23 cellular contexts compared by ENCODE assay signal in the genomic region with DNA sequence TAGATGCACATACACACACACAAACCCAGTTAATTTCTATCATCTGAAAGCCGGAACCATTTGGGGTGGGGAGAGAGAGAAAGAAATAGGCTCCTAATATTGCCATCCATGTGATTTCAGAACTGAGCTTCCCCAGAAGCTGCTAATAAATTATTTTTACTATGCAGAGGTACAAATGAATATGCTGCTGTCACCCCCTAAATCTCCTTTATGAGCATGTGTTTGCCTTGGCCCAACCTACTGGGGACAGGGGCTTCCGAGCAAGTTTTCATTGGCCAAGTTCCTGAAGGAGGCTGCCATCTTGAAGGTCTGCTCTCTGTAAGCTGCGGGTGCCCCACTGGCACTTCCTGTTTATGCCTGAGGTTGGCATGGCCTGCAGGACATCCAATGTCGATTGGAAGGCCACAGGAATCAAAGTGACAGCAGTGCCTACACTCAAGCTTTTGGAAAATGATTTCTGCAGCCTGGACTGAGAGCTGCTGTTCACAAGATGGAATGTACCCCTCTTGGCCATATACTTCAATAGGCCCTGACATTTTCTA.
DNase-seq lines count a peak whose midpoint lies in the region; ATAC-seq and TF ChIP-seq lines count a peak whose summit lies in the region.
"Had no signal": no experiment of that assay in that cellular context is flagged by ENCODE, and none has a peak within 500 bp of the region (broad histone marks: within the 10 kb centered on the region; RNA-seq: fewer than 3 reads in every experiment).

No MANE protein-coding gene starts in this region.

- no peak for TF ChIP-seq CTCF in Calu3 (IDR thresholded peaks at IDR 0.05; ENCODE audit: unreplicated experiment)

- H3K4me1 Mint-ChIP-seq in Calu3 (ENCODE audit: low read depth, unreplicated experiment): peaks cover 68% of the 10 kb centered on the region
- H3K4me1 Mint-ChIP-seq in T-cell: peaks cover 45 to 76% (median 66%) of the 10 kb centered on the region in 3 donors
- H3K4me1 Mint-ChIP-seq in stimulated activated memory B cell treated with anti-CD40 and anti-IgM and Interleukin-4, amounts not matched to agents 10 μg/mL and 1 μg/mL and 100 μg/mL, for 72 hours: peaks cover 70% of the 10 kb centered on the region

- no peak for DNase-seq in Calu3
- DNase-seq in T-cell: no peak
- no peak for DNase-seq in epithelial cell of prostate (ENCODE audit: low read depth, low spot score)
- DNase-seq in DMS114 treated with DMSO at 0.1 percent for 48 hours (lab: John Stamatoyannopoulos, UW; ENCODE audit: unreplicated experiment): no peak
- DNase-seq: activated naive CD4-positive, alpha-beta T cell treated with anti-CD3 and anti-CD28 coated beads, Interleukin-2, amount 10 ng/mL, durations not matched to agents 7 days and 5 days; C1 segment of cervical spinal cord; mesenchymal stem cell; naive B cell; NCI-H1417 treated with DMSO at 0.1 percent for 48 hours; NCI-H2081; NCI-H345; NCI-H748 treated with DMSO at 0.1 percent for 48 hours; occipital lobe; tibial artery had no signal

- intact Hi-C loops in Calu3 (cut with micrococcal nuclease; ENCODE audit: unreplicated experiment): loop anchor here (1.0 to 5.0 kb wide), 4 partner anchors 28 to 301 kb away; no protein-coding TSS in a partner anchor

- peak overlapping the region; percentile 3 for H3K4me3 Mint-ChIP-seq in Calu3 (ENCODE audit: low read depth, unreplicated experiment)
- H3K4me3 Mint-ChIP-seq in T-cell: peak overlapping the region in 1 of 3 donors; percentile 22
- no peak overlapping the region for H3K4me3 Mint-ChIP-seq in stimulated activated memory B cell treated with anti-CD40 and anti-IgM and Interleukin-4, amounts not matched to agents 10 μg/mL and 1 μg/mL and 100 μg/mL, for 72 hours
- H3K4me3 Mint-ChIP-seq: activated naive CD4-positive, alpha-beta T cell treated with anti-CD3 and anti-CD28 coated beads, Interleukin-2, amount 10 ng/mL, durations not matched to agents 7 days and 5 days; activated T-helper 1 cell treated with anti-CD3 and anti-CD28 coated beads, Interleukin-12 subunit alpha, Interleukin-12 subunit beta, Interleukin-2, Interleukin-4 antibody, amounts not matched to agents 30 ng/mL and 10 ng/mL and 1 ng/mL, durations not matched to agents 14 hours and 24 hours and 36 hours; GM23338 had no signal

- H3K27ac ChIP-seq in epithelial cell of prostate: peak overlapping the region; percentile 72
- H3K27ac ChIP-seq: SJSA1, tibial artery had no signal

- POLR2A ChIA-PET in T-cell (lab: Charles Lee): no interaction called here

- CTCF ChIA-PET in Calu3 (lab: Charles Lee) (interaction anchor here (0.6 to 1.9 kb wide), 7 partner anchors 10 to 192 kb away, joined by 3 to 8 read pairs (median 5); no protein-coding TSS in a partner anchor), T-cell (lab: Charles Lee) (no interaction called here)

- H3K36me3 Mint-ChIP-seq in Calu3 (ENCODE audit: insufficient read depth, unreplicated experiment) (peaks cover 37% of the 10 kb centered on the region), T-cell (peaks cover 11% of the 10 kb centered on the region)
- H3K36me3 Mint-ChIP-seq in stimulated activated memory B cell treated with anti-CD40 and anti-IgM and Interleukin-4, amounts not matched to agents 10 μg/mL and 1 μg/mL and 100 μg/mL, for 72 hours: peaks cover 4% of the 10 kb centered on the region
- H3K36me3 Mint-ChIP-seq: naive B cell had no signal

- H3K9me3 Mint-ChIP-seq in Calu3 (ENCODE audit: low read depth, unreplicated experiment) (no peaks in the 10 kb centered on the region), T-cell (no peaks in the 10 kb centered on the region)
- H3K9me3 Mint-ChIP-seq in stimulated activated memory B cell treated with anti-CD40 and anti-IgM and Interleukin-4, amounts not matched to agents 10 μg/mL and 1 μg/mL and 100 μg/mL, for 72 hours: no peaks in the 10 kb centered on the region
- H3K9me3 Mint-ChIP-seq: activated naive CD4-positive, alpha-beta T cell treated with anti-CD3 and anti-CD28 coated beads, Interleukin-2, amount 10 ng/mL, durations not matched to agents 7 days and 5 days; activated T-helper 1 cell treated with anti-CD3 and anti-CD28 coated beads, Interleukin-12 subunit alpha, Interleukin-12 subunit beta, Interleukin-2, Interleukin-4 antibody, amounts not matched to agents 30 ng/mL and 10 ng/mL and 1 ng/mL, durations not matched to agents 14 hours and 24 hours and 36 hours; GM23338; naive B cell; stimulated activated naive CD8-positive, alpha-beta T cell treated with anti-CD3 and anti-CD28 coated beads, Interleukin-15, amount 100 ng/mL, for 72 hours had no signal

- no peak for ATAC-seq in T-cell (replicated peaks in 1 of 4)
- ATAC-seq in stimulated activated memory B cell treated with anti-CD40 and anti-IgM and Interleukin-4, amounts not matched to agents 10 μg/mL and 1 μg/mL and 100 μg/mL, for 72 hours: no peak
- no peak for ATAC-seq in GM21381 (IDR thresholded peaks at IDR 0.05; ENCODE audit: unreplicated experiment)
- no peak for ATAC-seq in HG03039 (IDR thresholded peaks at IDR 0.05; ENCODE audit: unreplicated experiment)
- ATAC-seq: activated CD4-positive, CD25-positive, alpha-beta regulatory T cell treated with anti-CD3 and anti-CD28 coated beads, Interleukin-2, amount 50 U/mL, for 24 hours; GM23338; left lobe of liver had no signal

- no TSS peak for BruUV-seq in Calu3 (replicated peaks; lab: Mats Ljungman, UMichigan)

- H3K27me3 Mint-ChIP-seq in Calu3 (ENCODE audit: unreplicated experiment): no peaks in the 10 kb centered on the region
- H3K27me3 Mint-ChIP-seq in T-cell: no peaks in the 10 kb centered on the region
- no peaks in the 10 kb centered on the region for H3K27me3 Mint-ChIP-seq in stimulated activated memory B cell treated with anti-CD40 and anti-IgM and Interleukin-4, amounts not matched to agents 10 μg/mL and 1 μg/mL and 100 μg/mL, for 72 hours
- H3K27me3 Mint-ChIP-seq: activated naive CD4-positive, alpha-beta T cell treated with anti-CD3 and anti-CD28 coated beads, Interleukin-2, amount 10 ng/mL, durations not matched to agents 7 days and 5 days; naive B cell; stimulated activated naive CD8-positive, alpha-beta T cell treated with anti-CD3 and anti-CD28 coated beads, Interleukin-15, amount 100 ng/mL, for 72 hours had no signal

- H3K27ac Mint-ChIP-seq in Calu3 (ENCODE audit: unreplicated experiment) (peak overlapping the region; percentile 80), T-cell (peak overlapping the region; percentile 22 to 61)
- H3K27ac Mint-ChIP-seq in stimulated activated memory B cell treated with anti-CD40 and anti-IgM and Interleukin-4, amounts not matched to agents 10 μg/mL and 1 μg/mL and 100 μg/mL, for 72 hours: peak overlapping the region; percentile 24
- H3K27ac Mint-ChIP-seq: GM23338 had no signal

Comparison
In these comparisons a context has a peak if more than half of its experiments do, and no peak if none do; other contexts are left out.
1. H3K27ac Mint-ChIP-seq: peak in every context shown above with its lines; median percentile 80 in Calu3; 42 in T-cell; 24 in stimulated activated memory B cell treated with anti-CD40 and anti-IgM and Interleukin-4, amounts not matched to agents 10 μg/mL and 1 μg/mL and 100 μg/mL, for 72 hours.